ENCODE assay signal across 4 cellular contexts in the genomic region with DNA sequence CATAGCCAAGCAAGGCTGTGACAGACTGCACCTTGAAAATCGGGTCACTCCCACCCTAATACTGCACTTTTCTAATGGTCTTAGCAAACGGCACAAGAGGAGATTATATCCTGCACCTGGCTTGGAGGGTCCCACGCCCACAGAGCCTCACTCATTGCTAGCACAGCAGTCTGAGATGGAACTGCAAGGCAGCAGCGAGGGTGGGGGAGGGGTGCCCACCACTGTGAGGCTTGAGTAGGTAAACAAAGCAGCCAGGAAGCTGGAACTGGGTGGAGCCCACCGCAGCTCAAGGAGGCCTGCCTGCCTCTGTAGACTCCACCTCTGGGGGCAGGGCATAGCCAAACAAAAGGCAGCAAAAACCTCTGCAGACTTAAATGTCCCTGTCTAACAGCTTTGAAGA. TPM values are rescaled to one million over a fixed set of nuclear protein-coding genes. Genes with fewer than 3 reads are reported as not detected.
"Had no signal": no experiment of that assay in that cellular context is flagged by ENCODE, and none has a peak within 500 bp of the region (broad histone marks: within the 10 kb centered on the region; RNA-seq: fewer than 3 reads in every experiment).

No MANE protein-coding gene starts in this region.

RNA-seq across cellular contexts. Expression of a gene that starts 51.1 kb away (rescaled TPM):
- total RNA-seq: K562; SJCRH30; T-helper 1 cell treated with Interleukin-12 subunit alpha and Interleukin-12 subunit beta and Interleukin-4 antibody, amounts not matched to agents 30 ng/mL and 1 ng/mL, for 36 hours; T-helper 2 cell treated with Interferon-gamma antibody and Interleukin-4, amounts not matched to agents 100 ng/mL and 5 ng/mL, for 36 hours had no signal
